1 cellular context compared by ENCODE assay signal in the genomic region with DNA sequence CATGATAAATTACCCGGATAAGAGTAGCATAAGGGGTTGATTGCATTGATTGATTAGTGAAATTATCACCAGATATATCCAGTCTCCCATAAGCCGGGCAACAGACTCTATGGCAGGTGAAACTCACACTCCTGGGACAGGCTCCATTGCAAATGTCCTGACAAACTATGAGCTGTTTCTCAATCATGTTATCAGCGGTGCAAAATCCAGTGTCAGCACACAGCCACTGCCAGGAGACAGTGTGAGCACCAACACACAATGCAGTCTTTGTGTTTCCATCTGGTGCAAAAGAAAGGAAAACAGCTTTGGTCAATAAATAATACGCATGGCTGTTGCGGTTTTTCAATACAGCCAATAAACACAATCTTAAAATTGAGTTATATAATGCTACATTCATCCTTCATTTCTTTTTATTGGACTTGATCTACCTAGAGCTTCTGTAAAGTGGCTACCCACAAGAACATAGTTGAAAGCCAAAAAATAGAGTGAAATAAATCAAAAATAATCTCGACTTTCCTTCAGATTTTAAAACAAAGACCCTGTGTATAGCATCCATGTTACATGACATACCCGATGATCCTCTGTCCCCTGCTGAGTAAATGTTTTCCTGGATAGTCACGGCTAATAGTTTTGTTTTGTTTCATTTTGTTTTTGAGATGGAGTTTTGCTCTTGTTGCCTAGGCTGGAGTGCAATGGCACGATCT.
TF ChIP-seq lines count a peak whose summit lies in the region.

No MANE protein-coding gene starts in this region.

TF ChIP-seq in HepG2, 621 proteins besides CTCF, POLR2A, EP300 and RAD21 (continued from another document and continues in another):
- TF ChIP-seq, protein P1, sequence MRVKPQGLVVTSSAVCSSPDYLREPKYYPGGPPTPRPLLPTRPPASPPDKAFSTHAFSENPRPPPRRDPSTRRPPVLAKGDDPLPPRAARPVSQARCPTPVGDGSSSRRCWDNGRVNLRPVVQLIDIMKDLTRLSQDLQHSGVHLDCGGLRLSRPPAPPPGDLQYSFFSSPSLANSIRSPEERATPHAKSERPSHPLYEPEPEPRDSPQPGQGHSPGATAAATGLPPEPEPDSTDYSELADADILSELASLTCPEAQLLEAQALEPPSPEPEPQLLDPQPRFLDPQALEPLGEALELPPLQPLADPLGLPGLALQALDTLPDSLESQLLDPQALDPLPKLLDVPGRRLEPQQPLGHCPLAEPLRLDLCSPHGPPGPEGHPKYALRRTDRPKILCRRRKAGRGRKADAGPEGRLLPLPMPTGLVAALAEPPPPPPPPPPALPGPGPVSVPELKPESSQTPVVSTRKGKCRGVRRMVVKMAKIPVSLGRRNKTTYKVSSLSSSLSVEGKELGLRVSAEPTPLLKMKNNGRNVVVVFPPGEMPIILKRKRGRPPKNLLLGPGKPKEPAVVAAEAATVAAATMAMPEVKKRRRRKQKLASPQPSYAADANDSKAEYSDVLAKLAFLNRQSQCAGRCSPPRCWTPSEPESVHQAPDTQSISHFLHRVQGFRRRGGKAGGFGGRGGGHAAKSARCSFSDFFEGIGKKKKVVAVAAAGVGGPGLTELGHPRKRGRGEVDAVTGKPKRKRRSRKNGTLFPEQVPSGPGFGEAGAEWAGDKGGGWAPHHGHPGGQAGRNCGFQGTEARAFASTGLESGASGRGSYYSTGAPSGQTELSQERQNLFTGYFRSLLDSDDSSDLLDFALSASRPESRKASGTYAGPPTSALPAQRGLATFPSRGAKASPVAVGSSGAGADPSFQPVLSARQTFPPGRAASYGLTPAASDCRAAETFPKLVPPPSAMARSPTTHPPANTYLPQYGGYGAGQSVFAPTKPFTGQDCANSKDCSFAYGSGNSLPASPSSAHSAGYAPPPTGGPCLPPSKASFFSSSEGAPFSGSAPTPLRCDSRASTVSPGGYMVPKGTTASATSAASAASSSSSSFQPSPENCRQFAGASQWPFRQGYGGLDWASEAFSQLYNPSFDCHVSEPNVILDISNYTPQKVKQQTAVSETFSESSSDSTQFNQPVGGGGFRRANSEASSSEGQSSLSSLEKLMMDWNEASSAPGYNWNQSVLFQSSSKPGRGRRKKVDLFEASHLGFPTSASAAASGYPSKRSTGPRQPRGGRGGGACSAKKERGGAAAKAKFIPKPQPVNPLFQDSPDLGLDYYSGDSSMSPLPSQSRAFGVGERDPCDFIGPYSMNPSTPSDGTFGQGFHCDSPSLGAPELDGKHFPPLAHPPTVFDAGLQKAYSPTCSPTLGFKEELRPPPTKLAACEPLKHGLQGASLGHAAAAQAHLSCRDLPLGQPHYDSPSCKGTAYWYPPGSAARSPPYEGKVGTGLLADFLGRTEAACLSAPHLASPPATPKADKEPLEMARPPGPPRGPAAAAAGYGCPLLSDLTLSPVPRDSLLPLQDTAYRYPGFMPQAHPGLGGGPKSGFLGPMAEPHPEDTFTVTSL (CRISPR knock-in tag; IDR thresholded peaks at IDR 0.05; ENCODE audit: borderline replicate concordance) = peak; percentile 88; the same call in 1 of the 2 replicates
- TF ChIP-seq TAF15 (IDR thresholded peaks at IDR 0.05; ENCODE audit: low read depth, low read length, poor library complexity, severe bottlenecking) (no peak), ZNF3 (CRISPR knock-in tag; IDR thresholded peaks at IDR 0.05) (no peak), FOXP1 (IDR thresholded peaks at IDR 0.05) (peak; percentile 89), FOXP1 (CRISPR knock-in tag; IDR thresholded peaks at IDR 0.05) (peak; percentile 95), TCF7L2 (IDR thresholded peaks at IDR 0.05; ENCODE audit: low read depth, low read length) (0 out of 2 replicates have a peak, but pooled peaks have one; percentile 33), RBM22 (optimal IDR thresholded peaks at IDR 0.05; ENCODE audit: low read length) (no peak), GATA4 (IDR thresholded peaks at IDR 0.05; ENCODE audit: borderline replicate concordance, low read depth) (peak; percentile 89; the same call in 1 of the 2 replicates), PAX8 (CRISPR knock-in tag; IDR thresholded peaks at IDR 0.05; ENCODE audit: borderline replicate concordance) (no peak), MEIS2 (CRISPR knock-in tag; IDR thresholded peaks at IDR 0.05) (peak; percentile 91), SPEN (CRISPR knock-in tag; IDR thresholded peaks at IDR 0.05; ENCODE audit: low read depth) (no peak; the same call in 1 of the 2 replicates), ZFP90 (CRISPR knock-in tag; IDR thresholded peaks at IDR 0.05; ENCODE audit: borderline replicate concordance) (peak; percentile 82; the same call in 1 of the 2 replicates), ELF1 (CRISPR knock-in tag; IDR thresholded peaks at IDR 0.05) (peak; percentile 30; the same call in 1 of the 2 replicates), HOXA3 (CRISPR knock-in tag; IDR thresholded peaks at IDR 0.05) (peak; percentile 85), ZNF101 (CRISPR knock-in tag; IDR thresholded peaks at IDR 0.05; ENCODE audit: borderline replicate concordance, low read depth) (no peak), CENPX (CRISPR knock-in tag; IDR thresholded peaks at IDR 0.05) (no peak), ZNF432 (CRISPR knock-in tag; IDR thresholded peaks at IDR 0.05; ENCODE audit: borderline replicate concordance) (no peak), GPN1 (CRISPR knock-in tag; IDR thresholded peaks at IDR 0.05; ENCODE audit: borderline replicate concordance) (no peak), RFX3 (CRISPR knock-in tag; IDR thresholded peaks at IDR 0.05) (0 out of 2 replicates have a peak, but pooled peaks have one; percentile 9), TOPORS (CRISPR knock-in tag; IDR thresholded peaks at IDR 0.05) (0 out of 2 replicates have a peak, but pooled peaks have one; percentile 15)
- TF ChIP-seq, protein P2, sequence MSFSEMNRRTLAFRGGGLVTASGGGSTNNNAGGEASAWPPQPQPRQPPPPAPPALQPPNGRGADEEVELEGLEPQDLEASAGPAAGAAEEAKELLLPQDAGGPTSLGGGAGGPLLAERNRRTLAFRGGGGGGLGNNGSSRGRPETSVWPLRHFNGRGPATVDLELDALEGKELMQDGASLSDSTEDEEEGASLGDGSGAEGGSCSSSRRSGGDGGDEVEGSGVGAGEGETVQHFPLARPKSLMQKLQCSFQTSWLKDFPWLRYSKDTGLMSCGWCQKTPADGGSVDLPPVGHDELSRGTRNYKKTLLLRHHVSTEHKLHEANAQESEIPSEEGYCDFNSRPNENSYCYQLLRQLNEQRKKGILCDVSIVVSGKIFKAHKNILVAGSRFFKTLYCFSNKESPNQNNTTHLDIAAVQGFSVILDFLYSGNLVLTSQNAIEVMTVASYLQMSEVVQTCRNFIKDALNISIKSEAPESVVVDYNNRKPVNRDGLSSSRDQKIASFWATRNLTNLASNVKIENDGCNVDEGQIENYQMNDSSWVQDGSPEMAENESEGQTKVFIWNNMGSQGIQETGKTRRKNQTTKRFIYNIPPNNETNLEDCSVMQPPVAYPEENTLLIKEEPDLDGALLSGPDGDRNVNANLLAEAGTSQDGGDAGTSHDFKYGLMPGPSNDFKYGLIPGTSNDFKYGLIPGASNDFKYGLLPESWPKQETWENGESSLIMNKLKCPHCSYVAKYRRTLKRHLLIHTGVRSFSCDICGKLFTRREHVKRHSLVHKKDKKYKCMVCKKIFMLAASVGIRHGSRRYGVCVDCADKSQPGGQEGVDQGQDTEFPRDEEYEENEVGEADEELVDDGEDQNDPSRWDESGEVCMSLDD (CRISPR knock-in tag; IDR thresholded peaks at IDR 0.05; ENCODE audit: borderline replicate concordance) = no peak
- TF ChIP-seq, protein P3, sequence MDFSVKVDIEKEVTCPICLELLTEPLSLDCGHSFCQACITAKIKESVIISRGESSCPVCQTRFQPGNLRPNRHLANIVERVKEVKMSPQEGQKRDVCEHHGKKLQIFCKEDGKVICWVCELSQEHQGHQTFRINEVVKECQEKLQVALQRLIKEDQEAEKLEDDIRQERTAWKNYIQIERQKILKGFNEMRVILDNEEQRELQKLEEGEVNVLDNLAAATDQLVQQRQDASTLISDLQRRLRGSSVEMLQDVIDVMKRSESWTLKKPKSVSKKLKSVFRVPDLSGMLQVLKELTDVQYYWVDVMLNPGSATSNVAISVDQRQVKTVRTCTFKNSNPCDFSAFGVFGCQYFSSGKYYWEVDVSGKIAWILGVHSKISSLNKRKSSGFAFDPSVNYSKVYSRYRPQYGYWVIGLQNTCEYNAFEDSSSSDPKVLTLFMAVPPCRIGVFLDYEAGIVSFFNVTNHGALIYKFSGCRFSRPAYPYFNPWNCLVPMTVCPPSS (IDR thresholded peaks at IDR 0.05) = no peak
- TF ChIP-seq, protein P4, sequence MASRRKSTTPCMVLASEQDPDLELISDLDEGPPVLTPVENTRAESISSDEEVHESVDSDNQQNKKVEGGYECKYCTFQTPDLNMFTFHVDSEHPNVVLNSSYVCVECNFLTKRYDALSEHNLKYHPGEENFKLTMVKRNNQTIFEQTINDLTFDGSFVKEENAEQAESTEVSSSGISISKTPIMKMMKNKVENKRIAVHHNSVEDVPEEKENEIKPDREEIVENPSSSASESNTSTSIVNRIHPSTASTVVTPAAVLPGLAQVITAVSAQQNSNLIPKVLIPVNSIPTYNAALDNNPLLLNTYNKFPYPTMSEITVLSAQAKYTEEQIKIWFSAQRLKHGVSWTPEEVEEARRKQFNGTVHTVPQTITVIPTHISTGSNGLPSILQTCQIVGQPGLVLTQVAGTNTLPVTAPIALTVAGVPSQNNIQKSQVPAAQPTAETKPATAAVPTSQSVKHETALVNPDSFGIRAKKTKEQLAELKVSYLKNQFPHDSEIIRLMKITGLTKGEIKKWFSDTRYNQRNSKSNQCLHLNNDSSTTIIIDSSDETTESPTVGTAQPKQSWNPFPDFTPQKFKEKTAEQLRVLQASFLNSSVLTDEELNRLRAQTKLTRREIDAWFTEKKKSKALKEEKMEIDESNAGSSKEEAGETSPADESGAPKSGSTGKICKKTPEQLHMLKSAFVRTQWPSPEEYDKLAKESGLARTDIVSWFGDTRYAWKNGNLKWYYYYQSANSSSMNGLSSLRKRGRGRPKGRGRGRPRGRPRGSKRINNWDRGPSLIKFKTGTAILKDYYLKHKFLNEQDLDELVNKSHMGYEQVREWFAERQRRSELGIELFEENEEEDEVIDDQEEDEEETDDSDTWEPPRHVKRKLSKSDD (CRISPR knock-in tag; IDR thresholded peaks at IDR 0.05; ENCODE audit: low read depth) = peak; percentile 67; the same call in 1 of the 2 replicates
- TF ChIP-seq, protein P5, sequence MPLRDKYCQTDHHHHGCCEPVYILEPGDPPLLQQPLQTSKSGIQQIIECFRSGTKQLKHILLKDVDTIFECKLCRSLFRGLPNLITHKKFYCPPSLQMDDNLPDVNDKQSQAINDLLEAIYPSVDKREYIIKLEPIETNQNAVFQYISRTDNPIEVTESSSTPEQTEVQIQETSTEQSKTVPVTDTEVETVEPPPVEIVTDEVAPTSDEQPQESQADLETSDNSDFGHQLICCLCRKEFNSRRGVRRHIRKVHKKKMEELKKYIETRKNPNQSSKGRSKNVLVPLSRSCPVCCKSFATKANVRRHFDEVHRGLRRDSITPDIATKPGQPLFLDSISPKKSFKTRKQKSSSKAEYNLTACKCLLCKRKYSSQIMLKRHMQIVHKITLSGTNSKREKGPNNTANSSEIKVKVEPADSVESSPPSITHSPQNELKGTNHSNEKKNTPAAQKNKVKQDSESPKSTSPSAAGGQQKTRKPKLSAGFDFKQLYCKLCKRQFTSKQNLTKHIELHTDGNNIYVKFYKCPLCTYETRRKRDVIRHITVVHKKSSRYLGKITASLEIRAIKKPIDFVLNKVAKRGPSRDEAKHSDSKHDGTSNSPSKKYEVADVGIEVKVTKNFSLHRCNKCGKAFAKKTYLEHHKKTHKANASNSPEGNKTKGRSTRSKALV (CRISPR knock-in tag; IDR thresholded peaks at IDR 0.05) = 0 out of 2 replicates have a peak, but pooled peaks have one; percentile 58
- TF ChIP-seq, protein P6, sequence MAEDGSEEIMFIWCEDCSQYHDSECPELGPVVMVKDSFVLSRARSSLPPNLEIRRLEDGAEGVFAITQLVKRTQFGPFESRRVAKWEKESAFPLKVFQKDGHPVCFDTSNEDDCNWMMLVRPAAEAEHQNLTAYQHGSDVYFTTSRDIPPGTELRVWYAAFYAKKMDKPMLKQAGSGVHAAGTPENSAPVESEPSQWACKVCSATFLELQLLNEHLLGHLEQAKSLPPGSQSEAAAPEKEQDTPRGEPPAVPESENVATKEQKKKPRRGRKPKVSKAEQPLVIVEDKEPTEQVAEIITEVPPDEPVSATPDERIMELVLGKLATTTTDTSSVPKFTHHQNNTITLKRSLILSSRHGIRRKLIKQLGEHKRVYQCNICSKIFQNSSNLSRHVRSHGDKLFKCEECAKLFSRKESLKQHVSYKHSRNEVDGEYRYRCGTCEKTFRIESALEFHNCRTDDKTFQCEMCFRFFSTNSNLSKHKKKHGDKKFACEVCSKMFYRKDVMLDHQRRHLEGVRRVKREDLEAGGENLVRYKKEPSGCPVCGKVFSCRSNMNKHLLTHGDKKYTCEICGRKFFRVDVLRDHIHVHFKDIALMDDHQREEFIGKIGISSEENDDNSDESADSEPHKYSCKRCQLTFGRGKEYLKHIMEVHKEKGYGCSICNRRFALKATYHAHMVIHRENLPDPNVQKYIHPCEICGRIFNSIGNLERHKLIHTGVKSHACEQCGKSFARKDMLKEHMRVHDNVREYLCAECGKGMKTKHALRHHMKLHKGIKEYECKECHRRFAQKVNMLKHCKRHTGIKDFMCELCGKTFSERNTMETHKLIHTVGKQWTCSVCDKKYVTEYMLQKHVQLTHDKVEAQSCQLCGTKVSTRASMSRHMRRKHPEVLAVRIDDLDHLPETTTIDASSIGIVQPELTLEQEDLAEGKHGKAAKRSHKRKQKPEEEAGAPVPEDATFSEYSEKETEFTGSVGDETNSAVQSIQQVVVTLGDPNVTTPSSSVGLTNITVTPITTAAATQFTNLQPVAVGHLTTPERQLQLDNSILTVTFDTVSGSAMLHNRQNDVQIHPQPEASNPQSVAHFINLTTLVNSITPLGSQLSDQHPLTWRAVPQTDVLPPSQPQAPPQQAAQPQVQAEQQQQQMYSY (CRISPR knock-in tag; IDR thresholded peaks at IDR 0.05) = no peak; the same call in 1 of the 2 replicates
- TF ChIP-seq, protein P7, sequence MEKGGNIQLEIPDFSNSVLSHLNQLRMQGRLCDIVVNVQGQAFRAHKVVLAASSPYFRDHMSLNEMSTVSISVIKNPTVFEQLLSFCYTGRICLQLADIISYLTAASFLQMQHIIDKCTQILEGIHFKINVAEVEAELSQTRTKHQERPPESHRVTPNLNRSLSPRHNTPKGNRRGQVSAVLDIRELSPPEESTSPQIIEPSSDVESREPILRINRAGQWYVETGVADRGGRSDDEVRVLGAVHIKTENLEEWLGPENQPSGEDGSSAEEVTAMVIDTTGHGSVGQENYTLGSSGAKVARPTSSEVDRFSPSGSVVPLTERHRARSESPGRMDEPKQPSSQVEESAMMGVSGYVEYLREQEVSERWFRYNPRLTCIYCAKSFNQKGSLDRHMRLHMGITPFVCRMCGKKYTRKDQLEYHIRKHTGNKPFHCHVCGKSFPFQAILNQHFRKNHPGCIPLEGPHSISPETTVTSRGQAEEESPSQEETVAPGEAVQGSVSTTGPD (CRISPR knock-in tag; IDR thresholded peaks at IDR 0.05) = peak; percentile 81; the same call in 1 of the 2 replicates
- TF ChIP-seq, protein P8, sequence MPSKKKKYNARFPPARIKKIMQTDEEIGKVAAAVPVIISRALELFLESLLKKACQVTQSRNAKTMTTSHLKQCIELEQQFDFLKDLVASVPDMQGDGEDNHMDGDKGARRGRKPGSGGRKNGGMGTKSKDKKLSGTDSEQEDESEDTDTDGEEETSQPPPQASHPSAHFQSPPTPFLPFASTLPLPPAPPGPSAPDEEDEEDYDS (CRISPR knock-in tag; IDR thresholded peaks at IDR 0.05) = peak; percentile 79
